8 cellular contexts compared by ENCODE assay signal in the genomic region with DNA sequence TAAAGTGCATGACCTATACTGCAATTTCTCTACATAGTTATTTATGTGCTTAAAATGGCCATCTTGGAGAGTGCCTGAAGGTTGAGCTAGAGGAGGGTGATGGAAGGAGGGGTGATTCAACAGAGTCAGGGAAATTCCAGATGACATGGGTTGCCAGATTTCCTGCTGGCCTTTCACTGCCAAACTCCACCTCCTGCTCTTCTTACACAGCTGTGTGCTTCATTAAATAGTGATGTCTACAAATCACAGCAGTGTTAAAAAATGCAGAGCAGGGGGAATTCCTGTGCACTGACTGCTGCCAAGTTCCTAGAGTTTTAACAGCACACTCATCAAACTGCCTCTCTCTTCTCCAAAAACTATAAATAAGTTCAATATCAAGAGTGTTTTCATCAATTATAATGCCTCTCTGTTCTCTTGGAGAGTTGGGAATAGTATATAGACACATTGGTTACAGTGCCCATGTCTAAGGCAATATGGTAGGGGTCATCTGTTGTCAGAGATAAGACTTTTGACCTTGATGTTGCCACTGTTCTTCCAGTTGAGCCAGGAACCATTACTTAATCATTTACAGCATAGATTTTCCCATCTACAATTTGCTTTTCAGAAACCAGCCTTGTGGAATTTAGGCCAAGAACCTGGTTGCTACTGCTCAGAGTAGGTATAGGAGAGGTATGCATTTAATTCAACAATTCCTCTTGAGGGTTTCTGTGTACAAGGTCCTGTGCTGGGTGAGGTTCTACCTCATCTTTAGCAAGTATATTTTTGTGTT.
A peak's percentile ranks its signal among the peaks of the same experiment; 100 is the strongest.
DNase-seq lines count a peak whose midpoint lies in the region; ATAC-seq, FAIRE-seq and TF ChIP-seq lines count a peak whose summit lies in the region.

No MANE protein-coding gene starts in this region.

- no peak for FAIRE-seq in urothelium cell line (lab: Jason Lieb, UNC)

- H3K4me3 ChIP-seq in AG04449 (ENCODE audit: low read depth, low read length): no peak overlapping the region
- H3K4me3 ChIP-seq in right cardiac atrium (ENCODE audit: low read length): no peak overlapping the region

- POLR2A ChIA-PET in AG04449 (lab: Yijun Ruan, JAX): interaction anchor here (0.9 to 1.2 kb wide), 2 partner anchors 13 to 237 kb away, joined by 3 read pairs; no protein-coding TSS in a partner anchor
- POLR2A ChIA-PET in RWPE1 (lab: Yijun Ruan, JAX; ENCODE audit: low non-redundant PET): no interaction called here

- DNase-seq in AG04449 (ENCODE audit: low read depth, low spot score) (peak; percentile 97), RWPE1 (ENCODE audit: low spot score) (peak; percentile 74), right cardiac atrium (peak in 2 of 3 donors; percentile 19 to 35), urothelium cell line (ENCODE audit: low spot score) (peak; percentile 69), nucleus accumbens (lab: John Stamatoyannopoulos, UW) (no peak)
- no peak for DNase-seq in activated CD4-positive, CD25-positive, alpha-beta regulatory T cell (lab: John Stamatoyannopoulos, UW)

- H3K27me3 ChIP-seq in right cardiac atrium (ENCODE audit: control insufficient read depth, insufficient read depth): no peaks in the 10 kb centered on the region

- peak; percentile 57 for ATAC-seq in GM21825 (IDR thresholded peaks at IDR 0.05; ENCODE audit: unreplicated experiment)
- peak; percentile 86 to 88 for ATAC-seq in right cardiac atrium
- no peak for ATAC-seq in HG03135 (IDR thresholded peaks at IDR 0.05; ENCODE audit: unreplicated experiment)

- intact Hi-C loops in right cardiac atrium (cut with DNase I): no loop called here

- CTCF ChIA-PET in AG04449 (lab: Yijun Ruan, JAX) (interaction anchor here (1.1 to 1.3 kb wide), 2 partner anchors 18 to 442 kb away, joined by 3 read pairs; no protein-coding TSS in a partner anchor), RWPE1 (lab: Yijun Ruan, JAX) (interaction anchor here (0.6 to 0.7 kb wide), 3 partner anchors 13 to 80 kb away, joined by 3 read pairs; no protein-coding TSS in a partner anchor)

- TF ChIP-seq CTCF in AG04449 (IDR thresholded peaks at IDR 0.05; ENCODE audit: insufficient read depth, low read length, missing control alignments) (no peak), RWPE1 (conservative IDR thresholded peaks at IDR 0.05; ENCODE audit: low read depth) (no peak)

- H3K27ac ChIP-seq in RWPE1: no peak overlapping the region
- H3K27ac ChIP-seq in right cardiac atrium (ENCODE audit: low read length): no peak overlapping the region

- H3K4me1 ChIP-seq in right cardiac atrium (ENCODE audit: control insufficient read depth, insufficient read depth, low read length): no peaks in the 10 kb centered on the region

- H3K9me3 ChIP-seq in right cardiac atrium (ENCODE audit: control insufficient read depth, low read length): no peaks in the 10 kb centered on the region

Comparison
In these comparisons a context has a peak if more than half of its experiments do, and no peak if none do; other contexts are left out.
1. DNase-seq: peak in AG04449 (single experiment), RWPE1 (single experiment), right cardiac atrium (2 of 3) and urothelium cell line (single experiment); none in nucleus accumbens (0 of 56) and activated CD4-positive, CD25-positive, alpha-beta regulatory T cell (0 of 4).